Comparison of ENCODE assay signal across 9 cellular contexts in genomic region chr20:55615818-55616217, GRCh38.
"Had no signal": no experiment of that assay in that cellular context is flagged by ENCODE, and none has a peak within 500 bp of the region (broad histone marks: within the 10 kb centered on the region; RNA-seq: fewer than 3 reads in every experiment).

No MANE protein-coding gene starts in this region.

- ATAC-seq: GM23338, K562 had no signal

- FAIRE-seq: H1, H54, K562 had no signal

- H3K4me2 ChIP-seq: GM23338 had no signal

- DNase-seq: H9, HCEC 1CT, IMR-90, KG1 had no signal

- H2AFZ ChIP-seq: GM23338 had no signal

- H3K27ac ChIP-seq: HL-60 had no signal

- H3K4me3 ChIP-seq: GM23338, K562 had no signal
